In the genomic region with DNA sequence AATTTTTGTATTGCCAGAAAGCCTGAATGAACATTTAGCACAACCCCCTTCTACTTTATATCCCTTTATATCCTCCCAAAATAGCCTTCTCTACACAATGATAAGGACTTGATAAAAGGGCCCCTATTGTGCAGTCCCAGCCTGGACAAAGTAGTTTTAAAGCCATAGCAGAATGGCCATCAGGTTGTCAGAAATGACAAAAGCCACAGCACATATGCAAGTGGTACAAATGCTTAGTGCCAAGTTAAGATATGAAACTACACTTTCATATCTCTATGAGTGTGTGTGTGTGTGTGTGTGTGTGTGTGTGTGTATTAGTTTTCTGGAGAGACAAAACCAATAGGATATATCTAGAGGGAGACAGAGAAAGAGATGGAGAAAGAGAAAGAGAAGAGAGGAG, we compare ENCODE assay signal across 13 cellular contexts.
DNase-seq lines count a peak whose midpoint lies in the region; ATAC-seq and TF ChIP-seq lines count a peak whose summit lies in the region.
"Had no signal": no experiment of that assay in that cellular context is flagged by ENCODE, and none has a peak within 500 bp of the region (broad histone marks: within the 10 kb centered on the region; RNA-seq: fewer than 3 reads in every experiment).

No MANE protein-coding gene starts in this region.

- ATAC-seq in left ventricle myocardium superior = peak; percentile 90
- ATAC-seq in left cardiac atrium = no peak
- no peak for ATAC-seq in memory B cell (ENCODE audit: low read depth)
- ATAC-seq: HCT116 had no signal

- no peaks in the 10 kb centered on the region for H3K9me3 Mint-ChIP-seq in activated naive CD4-positive, alpha-beta T cell treated with anti-CD3 and anti-CD28 coated beads, Interleukin-2, amount 50 U/mL, for 24 hours
- H3K9me3 Mint-ChIP-seq in memory B cell = no peaks in the 10 kb centered on the region
- H3K9me3 Mint-ChIP-seq: CD4-positive, alpha-beta T cell had no signal

- intact Hi-C loops in left ventricle myocardium superior (cut with micrococcal nuclease) = no loop called here
- intact Hi-C loops in left cardiac atrium (cut with DNase I) = no loop called here

- no peaks in the 10 kb centered on the region for H3K27me3 Mint-ChIP-seq in activated naive CD4-positive, alpha-beta T cell treated with anti-CD3 and anti-CD28 coated beads, Interleukin-2, amount 50 U/mL, for 24 hours
- no peaks in the 10 kb centered on the region for H3K27me3 Mint-ChIP-seq in memory B cell
- H3K27me3 Mint-ChIP-seq: B cell; CD4-positive, alpha-beta T cell had no signal

- H3K4me1 Mint-ChIP-seq in activated naive CD4-positive, alpha-beta T cell treated with anti-CD3 and anti-CD28 coated beads, Interleukin-2, amount 50 U/mL, for 24 hours = peaks cover 8% of the 10 kb centered on the region
- no peaks in the 10 kb centered on the region for H3K4me1 Mint-ChIP-seq in memory B cell

- no peak overlapping the region for H3K4me3 Mint-ChIP-seq in activated naive CD4-positive, alpha-beta T cell treated with anti-CD3 and anti-CD28 coated beads, Interleukin-2, amount 50 U/mL, for 24 hours
- no peak overlapping the region for H3K4me3 Mint-ChIP-seq in memory B cell
- H3K4me3 Mint-ChIP-seq: B cell; CD4-positive, alpha-beta T cell had no signal

- H3K27ac Mint-ChIP-seq in activated naive CD4-positive, alpha-beta T cell treated with anti-CD3 and anti-CD28 coated beads, Interleukin-2, amount 50 U/mL, for 24 hours = peak overlapping the region; percentile 7
- H3K27ac Mint-ChIP-seq in memory B cell = peak overlapping the region; percentile 9
- H3K27ac Mint-ChIP-seq: B cell; CD4-positive, alpha-beta T cell had no signal

- H3K36me3 Mint-ChIP-seq in activated naive CD4-positive, alpha-beta T cell treated with anti-CD3 and anti-CD28 coated beads, Interleukin-2, amount 50 U/mL, for 24 hours = no peaks in the 10 kb centered on the region
- H3K36me3 Mint-ChIP-seq in memory B cell = no peaks in the 10 kb centered on the region

- DNase-seq in activated naive CD4-positive, alpha-beta T cell (lab: John Stamatoyannopoulos, UW) = no peak
- DNase-seq in left ventricle myocardium superior (no peak), left cardiac atrium (no peak), memory B cell (ENCODE audit: low spot score in 2 of 2) (no peak), erythroblast (lab: John Stamatoyannopoulos, UW) (no peak)
- no peak for DNase-seq in activated CD4-positive, alpha-beta T cell treated with anti-CD3 and anti-CD28 coated beads for 48 hours
- DNase-seq: C1 segment of cervical spinal cord; CD4-positive, alpha-beta T cell; DMS79; GM23248 had no signal

- no peak for TF ChIP-seq POLR2A in erythroblast (IDR thresholded peaks at IDR 0.05; ENCODE audit: low read length)
